ENCODE assay signal across 8 cellular contexts in the genomic region with DNA sequence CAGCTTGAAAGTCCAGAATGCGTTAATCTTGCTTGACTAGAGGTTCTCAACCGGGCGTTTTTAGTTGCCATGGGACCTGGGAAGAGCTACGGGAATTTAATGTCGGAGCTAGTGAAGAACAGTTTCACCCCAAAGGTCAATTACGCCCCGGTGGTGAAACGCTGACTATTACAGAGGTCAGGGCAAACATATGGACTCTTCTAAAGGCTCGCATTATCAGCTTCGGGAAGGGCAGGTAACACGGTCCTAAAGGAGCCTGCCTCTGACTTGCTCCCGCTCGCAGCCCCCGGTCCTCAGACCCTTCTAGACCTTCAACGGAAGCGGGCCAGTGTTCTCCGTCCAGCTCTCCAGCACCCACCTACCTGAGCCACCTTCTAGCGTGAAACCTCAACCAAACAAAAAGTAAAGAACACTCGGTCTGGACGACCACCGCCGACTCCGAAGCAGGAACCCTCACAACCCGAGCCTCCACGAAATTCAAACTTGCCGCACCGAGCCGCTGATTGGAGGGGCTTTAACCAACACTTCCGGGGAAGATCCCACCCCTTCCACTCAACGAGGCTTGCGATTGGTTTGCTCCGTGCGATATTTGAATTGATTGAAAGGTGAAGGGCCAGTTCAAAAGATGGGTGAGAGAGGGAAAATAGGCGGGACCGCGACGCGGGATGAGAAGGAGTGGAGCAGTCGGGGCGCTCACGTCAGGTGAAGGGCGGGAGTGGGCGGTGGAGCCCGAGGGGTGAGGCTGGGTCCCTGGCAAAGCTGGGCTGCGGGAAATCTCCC. TPM values are rescaled to one million over a fixed set of nuclear protein-coding genes. Genes with fewer than 3 reads are reported as not detected.
A peak's percentile ranks its signal among the peaks of the same experiment; 100 is the strongest.
DNase-seq lines count a peak whose midpoint lies in the region; ATAC-seq and TF ChIP-seq lines count a peak whose summit lies in the region.

A gene with protein sequence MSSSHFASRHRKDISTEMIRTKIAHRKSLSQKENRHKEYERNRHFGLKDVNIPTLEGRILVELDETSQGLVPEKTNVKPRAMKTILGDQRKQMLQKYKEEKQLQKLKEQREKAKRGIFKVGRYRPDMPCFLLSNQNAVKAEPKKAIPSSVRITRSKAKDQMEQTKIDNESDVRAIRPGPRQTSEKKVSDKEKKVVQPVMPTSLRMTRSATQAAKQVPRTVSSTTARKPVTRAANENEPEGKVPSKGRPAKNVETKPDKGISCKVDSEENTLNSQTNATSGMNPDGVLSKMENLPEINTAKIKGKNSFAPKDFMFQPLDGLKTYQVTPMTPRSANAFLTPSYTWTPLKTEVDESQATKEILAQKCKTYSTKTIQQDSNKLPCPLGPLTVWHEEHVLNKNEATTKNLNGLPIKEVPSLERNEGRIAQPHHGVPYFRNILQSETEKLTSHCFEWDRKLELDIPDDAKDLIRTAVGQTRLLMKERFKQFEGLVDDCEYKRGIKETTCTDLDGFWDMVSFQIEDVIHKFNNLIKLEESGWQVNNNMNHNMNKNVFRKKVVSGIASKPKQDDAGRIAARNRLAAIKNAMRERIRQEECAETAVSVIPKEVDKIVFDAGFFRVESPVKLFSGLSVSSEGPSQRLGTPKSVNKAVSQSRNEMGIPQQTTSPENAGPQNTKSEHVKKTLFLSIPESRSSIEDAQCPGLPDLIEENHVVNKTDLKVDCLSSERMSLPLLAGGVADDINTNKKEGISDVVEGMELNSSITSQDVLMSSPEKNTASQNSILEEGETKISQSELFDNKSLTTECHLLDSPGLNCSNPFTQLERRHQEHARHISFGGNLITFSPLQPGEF (minus strand): TSS at position 485 of the 780 bp plus-strand sequence. CDS start 2,406 bp downstream, outside the sequence.

- H3K4me3 ChIP-seq in GM06990 (replicated peaks; ENCODE audit: low read depth, low read length): peak within 1 kb of the TSS; percentile 79
- peak within 1 kb of the TSS; percentile 92 for H3K4me3 ChIP-seq in NB4 (ENCODE audit: low read depth, low read length)
- peak within 1 kb of the TSS; percentile 40 to 59 for H3K4me3 ChIP-seq in gastroesophageal sphincter
- peak within 1 kb of the TSS; percentile 69 to 74 for H3K4me3 ChIP-seq in neutrophil (ENCODE audit: low read depth in 1 of 2, low read length in 1 of 2)

- TF ChIP-seq CTCF in GM06990 (IDR thresholded peaks at IDR 0.05; ENCODE audit: insufficient read depth, low read length, poor library complexity, severe bottlenecking): no peak
- TF ChIP-seq CTCF in NB4 (IDR thresholded peaks at IDR 0.05; ENCODE audit: low read depth, low read length): no peak
- TF ChIP-seq CTCF in gastroesophageal sphincter (IDR thresholded peaks at IDR 0.05): no peak
- no peak for TF ChIP-seq CTCF in neutrophil (IDR thresholded peaks at IDR 0.05)

- H3K27me3 ChIP-seq in GM06990 (replicated peaks; ENCODE audit: control insufficient read depth, insufficient read depth, low read length) (no peaks in the 10 kb centered on the region), gastroesophageal sphincter (no peaks in the 10 kb centered on the region), neutrophil (no peaks in the 10 kb centered on the region)

- H3K36me3 ChIP-seq in GM06990 (ENCODE audit: control insufficient read depth, insufficient read depth, low read length) (no peaks in the 10 kb centered on the region), gastroesophageal sphincter (no peaks in the 10 kb centered on the region), neutrophil (no peaks in the 10 kb centered on the region)

- DNase-seq in GM06990 (ENCODE audit: extremely low read depth, insufficient read length) (peak; percentile 89), NB4 (ENCODE audit: low read depth) (peak; percentile 96), SK-N-DZ (ENCODE audit: low spot score) (peak; percentile 98), substantia nigra (lab: John Stamatoyannopoulos, UW) (peak; percentile 24 to 96 (median 86))
- DNase-seq in activated naive CD4-positive, alpha-beta T cell treated with Interleukin-2 at 50 U/mL for 16 hours: peak; percentile 90

- H3K9me3 ChIP-seq in gastroesophageal sphincter (no peaks in the 10 kb centered on the region), neutrophil (no peaks in the 10 kb centered on the region)

- ATAC-seq in HG02571 (IDR thresholded peaks at IDR 0.05; ENCODE audit: unreplicated experiment) (peak; percentile 99), gastroesophageal sphincter (peak; percentile 99)

- TF ChIP-seq POLR2A in NB4 (IDR thresholded peaks at IDR 0.05; ENCODE audit: extremely low read depth, insufficient read length) (peak; percentile 67), gastroesophageal sphincter (IDR thresholded peaks at IDR 0.05) (no peak)

- H3K27ac ChIP-seq in gastroesophageal sphincter (peak within 1 kb of the TSS; percentile 12 to 70 (median 50)), neutrophil (peak within 1 kb of the TSS; percentile 15), substantia nigra (ENCODE audit: low read depth, low read length, poor library complexity, severe bottlenecking) (no peak within 1 kb of the TSS)

- H3K4me1 ChIP-seq in gastroesophageal sphincter (peaks cover 0 to 7% (median 4%) of the 10 kb centered on the region in 3 donors), neutrophil (ENCODE audit: control insufficient read depth in 1 of 2, insufficient read depth in 1 of 2, low read depth in 1 of 2, low read length in 1 of 2) (peaks cover 6 to 24% of the 10 kb centered on the region in 2 experiments)

- WGBS in gastroesophageal sphincter (ENCODE audit: low coverage in 1 of 2), 2 donors: 0 to 1% methylated on average over 11 to 23 of the region's 45 CpGs

- no peak for TF ChIP-seq EP300 in gastroesophageal sphincter (IDR thresholded peaks at IDR 0.05)

RNA-seq across cellular contexts. Expression of the gene that starts here (rescaled TPM):
- 35.1 and 45.4 TPM in 2 replicates for polyA plus RNA-seq in SK-N-DZ (2014; cell fraction: cytosol; rRNA removed)
- 375 and 425 TPM in 2 replicates for polyA plus RNA-seq in SK-N-DZ (2014; cell fraction: nucleus; rRNA removed)
- total RNA-seq in gastroesophageal sphincter: 1 to 10 TPM in 1 of 4 donors, under 1 TPM in 1, not detected in 2; 0.23 to 1.2 TPM
